ENCODE assay signal across 22 cellular contexts in genomic region chr3:10501664-10502052, GRCh38. TPM values are rescaled to one million over a fixed set of nuclear protein-coding genes. Genes with fewer than 3 reads are reported as not detected.
DNase-seq lines count a peak whose midpoint lies in the region; ATAC-seq, FAIRE-seq and TF ChIP-seq lines count a peak whose summit lies in the region.
"Had no signal": no experiment of that assay in that cellular context is flagged by ENCODE, and none has a peak within 500 bp of the region (broad histone marks: within the 10 kb centered on the region; RNA-seq: fewer than 3 reads in every experiment).

No MANE protein-coding gene starts in this region.

- H3K36me3 ChIP-seq in BLaER1 = peaks cover 4% of the 10 kb centered on the region; the same call in 1 of the 2 replicates
- no peaks in the 10 kb centered on the region for H3K36me3 ChIP-seq in kidney (ENCODE audit: control insufficient read depth in 1 of 2, insufficient read depth in 2 of 2, low read length in 2 of 2)
- no peaks in the 10 kb centered on the region for H3K36me3 ChIP-seq in spleen
- H3K36me3 ChIP-seq in thyroid gland = no peaks in the 10 kb centered on the region
- H3K36me3 ChIP-seq: BE2C; BLaER1 treated with 17β-estradiol and CSF1 and Interleukin-3, amounts not matched to agents 10 nM and 100 nM had no signal

- TF ChIP-seq CTCF in kidney (IDR thresholded peaks at IDR 0.05; ENCODE audit: borderline replicate concordance, extremely low read depth, insufficient read depth) (no peak), spleen (IDR thresholded peaks at IDR 0.05 in 8 of 11, conservative IDR thresholded peaks at IDR 0.05 in 3 of 11) (no peak), thyroid gland (IDR thresholded peaks at IDR 0.05) (no peak)

- DNase-seq in kidney (peak; percentile 31), spleen (peak; percentile 43), NCI-H187 treated with DMSO at 0.1 percent for 48 hours (lab: John Stamatoyannopoulos, UW) (no peak), thyroid gland (no peak)
- no peak for DNase-seq in naive thymus-derived CD8-positive, alpha-beta T cell
- DNase-seq: 8988T; ACHN; BE2C; Caco-2; Calu3; CD4-positive, alpha-beta T cell; CD8-positive, alpha-beta T cell; DMS79 treated with DMSO at 0.1 percent for 48 hours; GF-D8 had no signal

- H3K27me3 ChIP-seq in BLaER1 (no peaks in the 10 kb centered on the region), spleen (replicated peaks in 1 of 7) (peaks cover 0 to 42% (median 32%) of the 10 kb centered on the region in 7 donors), thyroid gland (no peaks in the 10 kb centered on the region)
- H3K27me3 ChIP-seq: BE2C had no signal

- H3K4me3 ChIP-seq in BLaER1 (no peak overlapping the region), kidney (ENCODE audit: low read length in 2 of 2) (no peak overlapping the region), spleen (no peak overlapping the region), thyroid gland (replicated peaks in 1 of 3) (no peak overlapping the region)
- H3K4me3 ChIP-seq: BLaER1 treated with 17β-estradiol and CSF1 and Interleukin-3, amounts not matched to agents 10 nM and 100 nM had no signal

- H3K9me3 ChIP-seq in BLaER1 = no peaks in the 10 kb centered on the region
- H3K9me3 ChIP-seq in kidney (ENCODE audit: control insufficient read depth in 1 of 2, low read length in 2 of 2) = no peaks in the 10 kb centered on the region
- H3K9me3 ChIP-seq in spleen = no peaks in the 10 kb centered on the region
- no peaks in the 10 kb centered on the region for H3K9me3 ChIP-seq in thyroid gland
- H3K9me3 ChIP-seq: BE2C; BLaER1 treated with 17β-estradiol and CSF1 and Interleukin-3, amounts not matched to agents 10 nM and 100 nM; Caco-2 had no signal

- POLR2A ChIA-PET in naive thymus-derived CD8-positive, alpha-beta T cell (lab: Charles Lee) = no interaction called here

- H3K27ac Mint-ChIP-seq in naive thymus-derived CD8-positive, alpha-beta T cell = no peak overlapping the region
- H3K27ac Mint-ChIP-seq: CD4-positive, alpha-beta T cell; CD8-positive, alpha-beta T cell had no signal

- TF ChIP-seq POLR2A in spleen (IDR thresholded peaks at IDR 0.05) = no peak
- no peak for TF ChIP-seq POLR2A in thyroid gland (IDR thresholded peaks at IDR 0.05)

- FAIRE-seq in kidney (lab: Jason Lieb, UNC) = no peak
- FAIRE-seq: A204.1, D721Med, G401.6, GM12891, GM19239 had no signal

- intact Hi-C loops in kidney (cut with DNase I) = no loop called here
- intact Hi-C loops in spleen (cut with DNase I; ENCODE audit: low total_unique reads) = no loop called here
- intact Hi-C loops in thyroid gland (cut with DNase I) = no loop called here

- no peak for ATAC-seq in naive thymus-derived CD8-positive, alpha-beta T cell
- ATAC-seq: CD8-positive, alpha-beta T cell had no signal

- no peaks in the 10 kb centered on the region for H3K9me3 Mint-ChIP-seq in naive thymus-derived CD8-positive, alpha-beta T cell
- H3K9me3 Mint-ChIP-seq: CD4-positive, alpha-beta T cell; CD8-positive, alpha-beta T cell had no signal

- H3K4me3 Mint-ChIP-seq in naive thymus-derived CD8-positive, alpha-beta T cell = no peak overlapping the region
- H3K4me3 Mint-ChIP-seq: CD4-positive, alpha-beta T cell; CD8-positive, alpha-beta T cell had no signal

- H3K27me3 Mint-ChIP-seq in naive thymus-derived CD8-positive, alpha-beta T cell = peaks cover 0 to 25% (median 6%) of the 10 kb centered on the region in 5 donors

- H3K9ac ChIP-seq in BLaER1 (peak overlapping the region; percentile 43), kidney (ENCODE audit: low read length in 2 of 2) (no peak overlapping the region)

- WGBS in spleen, 5 donors = 68 to 79% (median 72%) methylated on average over 3 of the region's 3 CpGs
- WGBS in thyroid gland, 2 donors = 67% methylated on average over 3 of the region's 3 CpGs

- peak overlapping the region; percentile 100; the same call in 1 of the 2 replicates for H3K4me2 ChIP-seq in BLaER1

- H3K4me1 Mint-ChIP-seq in naive thymus-derived CD8-positive, alpha-beta T cell = peaks cover 0 to 5% (median 2%) of the 10 kb centered on the region in 4 donors

- H3K27ac ChIP-seq in BLaER1 = no peak overlapping the region
- no peak overlapping the region for H3K27ac ChIP-seq in kidney (ENCODE audit: low read depth in 2 of 2, low read length in 2 of 2)
- H3K27ac ChIP-seq in spleen = no peak overlapping the region
- no peak overlapping the region for H3K27ac ChIP-seq in thyroid gland
- H3K27ac ChIP-seq: BLaER1 treated with 17β-estradiol and CSF1 and Interleukin-3, amounts not matched to agents 10 nM and 100 nM; C4-2B had no signal

- peaks cover 82% of the 10 kb centered on the region for H3K4me1 ChIP-seq in BLaER1
- H3K4me1 ChIP-seq in kidney (ENCODE audit: control insufficient read depth in 1 of 2, insufficient read depth in 1 of 2, low read depth in 1 of 2, low read length in 2 of 2) = no peaks in the 10 kb centered on the region
- peaks cover 0 to 17% (median 11%) of the 10 kb centered on the region in 6 donors for H3K4me1 ChIP-seq in spleen
- H3K4me1 ChIP-seq in thyroid gland = peaks cover 0 to 9% of the 10 kb centered on the region in 2 donors
- H3K4me1 ChIP-seq: BE2C, Caco-2 had no signal

- 0 out of 2 replicates have a peak, but pooled peaks cover 8% of the 10 kb centered on the region for H4K20me1 ChIP-seq in BLaER1

- no peaks in the 10 kb centered on the region for H3K36me3 Mint-ChIP-seq in naive thymus-derived CD8-positive, alpha-beta T cell
- H3K36me3 Mint-ChIP-seq: CD8-positive, alpha-beta T cell had no signal

RNA-seq across cellular contexts. Expression of gene ATP2B2, which starts 3.7 kb away (rescaled TPM):
- total RNA-seq in kidney (0.19 TPM), spleen (1 to 10 TPM in 1 of 7 donors, under 1 TPM in 4, not detected in 2; 0.20 to 1.5 (median 0.34) TPM), thyroid gland (under 1 TPM in 3 of 4 donors, not detected in 1; 0.11 to 0.42 (median 0.15) TPM)
- polyA plus RNA-seq in kidney (ENCODE audit: insufficient read depth, low read depth, low replicate concordance) (0.22 TPM), spleen (under 1 TPM; 0.02 to 0.22 (median 0.08) TPM)
- not detected for total RNA-seq in naive thymus-derived CD8-positive, alpha-beta T cell
- polyA plus RNA-seq in naive thymus-derived CD8-positive, alpha-beta T cell = not detected
- total RNA-seq: Caco-2; Calu3; CD4-positive, alpha-beta T cell; CD8-positive, alpha-beta T cell had no signal

Comparison
In these comparisons a context has a peak if more than half of its experiments do, and no peak if none do; other contexts are left out.
1. DNase-seq: peak in kidney (single experiment) and spleen (single experiment); none in naive thymus-derived CD8-positive, alpha-beta T cell (0 of 10), NCI-H187 treated with DMSO at 0.1 percent for 48 hours (single experiment) and thyroid gland (0 of 2).